1 cellular context compared by ENCODE assay signal in the genomic region with DNA sequence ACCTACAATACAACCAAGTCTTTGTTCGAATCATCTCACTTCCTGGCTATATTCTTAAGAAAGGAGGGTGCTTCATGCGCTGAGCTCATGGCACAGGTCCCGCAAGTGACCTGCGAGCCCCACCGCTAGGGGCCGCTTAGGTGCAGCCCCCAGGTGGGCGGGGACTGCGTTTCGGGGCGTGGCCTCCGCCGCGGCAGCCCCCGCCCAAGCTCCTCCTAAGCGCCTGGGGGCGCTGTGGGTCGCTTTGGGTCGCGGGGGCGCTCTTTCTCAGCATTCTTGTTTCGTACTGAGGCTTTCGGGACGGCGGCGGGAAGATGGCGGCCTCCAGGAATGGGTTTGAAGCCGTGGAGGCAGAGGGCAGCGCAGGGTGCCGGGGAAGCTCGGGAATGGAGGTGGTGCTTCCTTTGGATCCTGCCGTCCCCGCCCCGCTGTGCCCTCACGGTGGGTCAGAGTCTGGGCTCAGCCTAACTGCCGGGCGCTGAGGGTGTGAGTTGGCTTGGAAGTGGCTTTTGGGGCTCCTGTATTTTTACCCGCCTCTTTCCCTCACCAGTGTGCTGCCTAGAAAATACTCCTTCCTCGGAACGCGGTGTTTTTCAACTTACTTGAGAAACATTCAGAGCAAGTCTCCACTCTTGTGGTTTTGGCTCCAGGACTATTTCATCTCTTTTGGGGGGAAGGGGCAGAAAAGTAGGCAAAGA.
TF ChIP-seq lines count a peak whose summit lies in the region.

A gene with protein sequence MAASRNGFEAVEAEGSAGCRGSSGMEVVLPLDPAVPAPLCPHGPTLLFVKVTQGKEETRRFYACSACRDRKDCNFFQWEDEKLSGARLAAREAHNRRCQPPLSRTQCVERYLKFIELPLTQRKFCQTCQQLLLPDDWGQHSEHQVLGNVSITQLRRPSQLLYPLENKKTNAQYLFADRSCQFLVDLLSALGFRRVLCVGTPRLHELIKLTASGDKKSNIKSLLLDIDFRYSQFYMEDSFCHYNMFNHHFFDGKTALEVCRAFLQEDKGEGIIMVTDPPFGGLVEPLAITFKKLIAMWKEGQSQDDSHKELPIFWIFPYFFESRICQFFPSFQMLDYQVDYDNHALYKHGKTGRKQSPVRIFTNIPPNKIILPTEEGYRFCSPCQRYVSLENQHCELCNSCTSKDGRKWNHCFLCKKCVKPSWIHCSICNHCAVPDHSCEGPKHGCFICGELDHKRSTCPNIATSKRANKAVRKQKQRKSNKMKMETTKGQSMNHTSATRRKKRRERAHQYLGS (plus strand): TSS at position 279 of the 698 bp plus-strand sequence. CDS start 36 bp downstream, at position 315.

TF ChIP-seq in WTC11, 78 proteins besides CTCF, POLR2A, EP300 and RAD21 (continued from another document and continues in another):
- TF ChIP-seq, protein P1, sequence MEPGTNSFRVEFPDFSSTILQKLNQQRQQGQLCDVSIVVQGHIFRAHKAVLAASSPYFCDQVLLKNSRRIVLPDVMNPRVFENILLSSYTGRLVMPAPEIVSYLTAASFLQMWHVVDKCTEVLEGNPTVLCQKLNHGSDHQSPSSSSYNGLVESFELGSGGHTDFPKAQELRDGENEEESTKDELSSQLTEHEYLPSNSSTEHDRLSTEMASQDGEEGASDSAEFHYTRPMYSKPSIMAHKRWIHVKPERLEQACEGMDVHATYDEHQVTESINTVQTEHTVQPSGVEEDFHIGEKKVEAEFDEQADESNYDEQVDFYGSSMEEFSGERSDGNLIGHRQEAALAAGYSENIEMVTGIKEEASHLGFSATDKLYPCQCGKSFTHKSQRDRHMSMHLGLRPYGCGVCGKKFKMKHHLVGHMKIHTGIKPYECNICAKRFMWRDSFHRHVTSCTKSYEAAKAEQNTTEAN (CRISPR knock-in tag; IDR thresholded peaks at IDR 0.05) = no peak
- TF ChIP-seq, protein P2, sequence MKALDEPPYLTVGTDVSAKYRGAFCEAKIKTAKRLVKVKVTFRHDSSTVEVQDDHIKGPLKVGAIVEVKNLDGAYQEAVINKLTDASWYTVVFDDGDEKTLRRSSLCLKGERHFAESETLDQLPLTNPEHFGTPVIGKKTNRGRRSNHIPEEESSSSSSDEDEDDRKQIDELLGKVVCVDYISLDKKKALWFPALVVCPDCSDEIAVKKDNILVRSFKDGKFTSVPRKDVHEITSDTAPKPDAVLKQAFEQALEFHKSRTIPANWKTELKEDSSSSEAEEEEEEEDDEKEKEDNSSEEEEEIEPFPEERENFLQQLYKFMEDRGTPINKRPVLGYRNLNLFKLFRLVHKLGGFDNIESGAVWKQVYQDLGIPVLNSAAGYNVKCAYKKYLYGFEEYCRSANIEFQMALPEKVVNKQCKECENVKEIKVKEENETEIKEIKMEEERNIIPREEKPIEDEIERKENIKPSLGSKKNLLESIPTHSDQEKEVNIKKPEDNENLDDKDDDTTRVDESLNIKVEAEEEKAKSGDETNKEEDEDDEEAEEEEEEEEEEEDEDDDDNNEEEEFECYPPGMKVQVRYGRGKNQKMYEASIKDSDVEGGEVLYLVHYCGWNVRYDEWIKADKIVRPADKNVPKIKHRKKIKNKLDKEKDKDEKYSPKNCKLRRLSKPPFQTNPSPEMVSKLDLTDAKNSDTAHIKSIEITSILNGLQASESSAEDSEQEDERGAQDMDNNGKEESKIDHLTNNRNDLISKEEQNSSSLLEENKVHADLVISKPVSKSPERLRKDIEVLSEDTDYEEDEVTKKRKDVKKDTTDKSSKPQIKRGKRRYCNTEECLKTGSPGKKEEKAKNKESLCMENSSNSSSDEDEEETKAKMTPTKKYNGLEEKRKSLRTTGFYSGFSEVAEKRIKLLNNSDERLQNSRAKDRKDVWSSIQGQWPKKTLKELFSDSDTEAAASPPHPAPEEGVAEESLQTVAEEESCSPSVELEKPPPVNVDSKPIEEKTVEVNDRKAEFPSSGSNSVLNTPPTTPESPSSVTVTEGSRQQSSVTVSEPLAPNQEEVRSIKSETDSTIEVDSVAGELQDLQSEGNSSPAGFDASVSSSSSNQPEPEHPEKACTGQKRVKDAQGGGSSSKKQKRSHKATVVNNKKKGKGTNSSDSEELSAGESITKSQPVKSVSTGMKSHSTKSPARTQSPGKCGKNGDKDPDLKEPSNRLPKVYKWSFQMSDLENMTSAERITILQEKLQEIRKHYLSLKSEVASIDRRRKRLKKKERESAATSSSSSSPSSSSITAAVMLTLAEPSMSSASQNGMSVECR (CRISPR knock-in tag; IDR thresholded peaks at IDR 0.05; ENCODE audit: borderline replicate concordance) = no peak; the same call in 1 of the 2 replicates
- TF ChIP-seq, protein P3, sequence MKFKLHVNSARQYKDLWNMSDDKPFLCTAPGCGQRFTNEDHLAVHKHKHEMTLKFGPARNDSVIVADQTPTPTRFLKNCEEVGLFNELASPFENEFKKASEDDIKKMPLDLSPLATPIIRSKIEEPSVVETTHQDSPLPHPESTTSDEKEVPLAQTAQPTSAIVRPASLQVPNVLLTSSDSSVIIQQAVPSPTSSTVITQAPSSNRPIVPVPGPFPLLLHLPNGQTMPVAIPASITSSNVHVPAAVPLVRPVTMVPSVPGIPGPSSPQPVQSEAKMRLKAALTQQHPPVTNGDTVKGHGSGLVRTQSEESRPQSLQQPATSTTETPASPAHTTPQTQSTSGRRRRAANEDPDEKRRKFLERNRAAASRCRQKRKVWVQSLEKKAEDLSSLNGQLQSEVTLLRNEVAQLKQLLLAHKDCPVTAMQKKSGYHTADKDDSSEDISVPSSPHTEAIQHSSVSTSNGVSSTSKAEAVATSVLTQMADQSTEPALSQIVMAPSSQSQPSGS (CRISPR knock-in tag; IDR thresholded peaks at IDR 0.05; ENCODE audit: borderline replicate concordance, low read depth) = no peak
- TF ChIP-seq, protein P4, sequence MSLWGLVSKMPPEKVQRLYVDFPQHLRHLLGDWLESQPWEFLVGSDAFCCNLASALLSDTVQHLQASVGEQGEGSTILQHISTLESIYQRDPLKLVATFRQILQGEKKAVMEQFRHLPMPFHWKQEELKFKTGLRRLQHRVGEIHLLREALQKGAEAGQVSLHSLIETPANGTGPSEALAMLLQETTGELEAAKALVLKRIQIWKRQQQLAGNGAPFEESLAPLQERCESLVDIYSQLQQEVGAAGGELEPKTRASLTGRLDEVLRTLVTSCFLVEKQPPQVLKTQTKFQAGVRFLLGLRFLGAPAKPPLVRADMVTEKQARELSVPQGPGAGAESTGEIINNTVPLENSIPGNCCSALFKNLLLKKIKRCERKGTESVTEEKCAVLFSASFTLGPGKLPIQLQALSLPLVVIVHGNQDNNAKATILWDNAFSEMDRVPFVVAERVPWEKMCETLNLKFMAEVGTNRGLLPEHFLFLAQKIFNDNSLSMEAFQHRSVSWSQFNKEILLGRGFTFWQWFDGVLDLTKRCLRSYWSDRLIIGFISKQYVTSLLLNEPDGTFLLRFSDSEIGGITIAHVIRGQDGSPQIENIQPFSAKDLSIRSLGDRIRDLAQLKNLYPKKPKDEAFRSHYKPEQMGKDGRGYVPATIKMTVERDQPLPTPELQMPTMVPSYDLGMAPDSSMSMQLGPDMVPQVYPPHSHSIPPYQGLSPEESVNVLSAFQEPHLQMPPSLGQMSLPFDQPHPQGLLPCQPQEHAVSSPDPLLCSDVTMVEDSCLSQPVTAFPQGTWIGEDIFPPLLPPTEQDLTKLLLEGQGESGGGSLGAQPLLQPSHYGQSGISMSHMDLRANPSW (CRISPR knock-in tag; conservative IDR thresholded peaks at IDR 0.05; ENCODE audit: low read depth) = no peak
- peak; percentile 66; the same call in 1 of the 2 replicates for TF ChIP-seq TEAD1 (CRISPR knock-in tag; IDR thresholded peaks at IDR 0.05)
- no peak for TF ChIP-seq NFATC4 (CRISPR knock-in tag; IDR thresholded peaks at IDR 0.05)
- TF ChIP-seq GABPB1 (CRISPR knock-in tag; IDR thresholded peaks at IDR 0.05) = peak; percentile 81
- TF ChIP-seq SOX15 (CRISPR knock-in tag; IDR thresholded peaks at IDR 0.05) = no peak
- TF ChIP-seq, protein P5, sequence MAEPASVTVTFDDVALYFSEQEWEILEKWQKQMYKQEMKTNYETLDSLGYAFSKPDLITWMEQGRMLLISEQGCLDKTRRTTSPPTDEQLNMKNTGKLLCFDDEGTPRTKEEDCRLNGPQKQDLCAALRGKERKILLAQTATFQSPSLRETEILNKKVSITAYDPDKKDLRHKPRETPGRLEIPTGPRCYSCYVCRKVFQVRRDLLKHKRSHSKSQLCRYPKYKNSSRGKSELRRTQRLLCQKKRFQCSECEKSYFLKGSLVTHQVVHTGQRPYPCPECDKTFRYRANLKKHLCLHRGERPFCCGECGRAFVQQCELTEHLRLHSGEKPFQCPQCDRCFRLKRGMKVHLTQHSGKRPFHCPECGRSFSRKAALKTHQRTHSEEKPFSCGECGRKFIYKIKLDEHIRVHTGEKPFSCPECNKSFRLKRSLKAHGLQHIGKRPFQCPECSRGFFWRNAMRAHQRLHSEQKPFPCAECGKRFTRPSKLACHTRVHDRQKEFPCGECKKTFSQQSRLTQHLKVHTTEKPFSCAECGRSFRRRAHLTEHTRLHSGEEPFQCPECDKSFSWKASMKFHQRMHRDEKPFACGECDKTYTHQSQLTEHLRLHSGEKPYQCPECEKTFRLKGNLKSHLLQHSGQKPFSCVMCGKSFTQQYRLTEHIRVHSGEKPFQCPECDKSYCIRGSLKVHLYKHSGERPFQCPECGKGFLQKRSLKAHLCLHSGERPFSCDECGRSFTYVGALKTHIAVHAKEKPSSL (CRISPR knock-in tag; conservative IDR thresholded peaks at IDR 0.05) = no peak
- no peak for TF ChIP-seq NFYB (CRISPR knock-in tag; conservative IDR thresholded peaks at IDR 0.05; ENCODE audit: low read depth)
- TF ChIP-seq SMAD3 (CRISPR knock-in tag; IDR thresholded peaks at IDR 0.05; ENCODE audit: borderline replicate concordance) = no peak; the same call in 1 of the 2 replicates
- TF ChIP-seq PRRX2 (CRISPR knock-in tag; IDR thresholded peaks at IDR 0.05) = peak; percentile 15; the same call in 1 of the 2 replicates
- no peak for TF ChIP-seq FOXJ3 (CRISPR knock-in tag; IDR thresholded peaks at IDR 0.05; ENCODE audit: borderline replicate concordance)
- TF ChIP-seq, protein P6, sequence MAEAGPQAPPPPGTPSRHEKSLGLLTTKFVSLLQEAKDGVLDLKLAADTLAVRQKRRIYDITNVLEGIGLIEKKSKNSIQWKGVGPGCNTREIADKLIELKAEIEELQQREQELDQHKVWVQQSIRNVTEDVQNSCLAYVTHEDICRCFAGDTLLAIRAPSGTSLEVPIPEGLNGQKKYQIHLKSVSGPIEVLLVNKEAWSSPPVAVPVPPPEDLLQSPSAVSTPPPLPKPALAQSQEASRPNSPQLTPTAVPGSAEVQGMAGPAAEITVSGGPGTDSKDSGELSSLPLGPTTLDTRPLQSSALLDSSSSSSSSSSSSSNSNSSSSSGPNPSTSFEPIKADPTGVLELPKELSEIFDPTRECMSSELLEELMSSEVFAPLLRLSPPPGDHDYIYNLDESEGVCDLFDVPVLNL (CRISPR knock-in tag; IDR thresholded peaks at IDR 0.05; ENCODE audit: borderline replicate concordance, low read depth) = no peak
- TF ChIP-seq TCF7 (CRISPR knock-in tag; IDR thresholded peaks at IDR 0.05; ENCODE audit: low read depth) = no peak
- TF ChIP-seq ZNF317 (CRISPR knock-in tag; IDR thresholded peaks at IDR 0.05; ENCODE audit: borderline replicate concordance, low read depth) = no peak
- peak; percentile 99 for TF ChIP-seq SP1 (CRISPR knock-in tag; conservative IDR thresholded peaks at IDR 0.05)
- TF ChIP-seq, protein P7, sequence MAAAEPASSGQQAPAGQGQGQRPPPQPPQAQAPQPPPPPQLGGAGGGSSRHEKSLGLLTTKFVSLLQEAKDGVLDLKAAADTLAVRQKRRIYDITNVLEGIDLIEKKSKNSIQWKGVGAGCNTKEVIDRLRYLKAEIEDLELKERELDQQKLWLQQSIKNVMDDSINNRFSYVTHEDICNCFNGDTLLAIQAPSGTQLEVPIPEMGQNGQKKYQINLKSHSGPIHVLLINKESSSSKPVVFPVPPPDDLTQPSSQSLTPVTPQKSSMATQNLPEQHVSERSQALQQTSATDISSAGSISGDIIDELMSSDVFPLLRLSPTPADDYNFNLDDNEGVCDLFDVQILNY (CRISPR knock-in tag; IDR thresholded peaks at IDR 0.05) = 0 out of 2 replicates have a peak, but pooled peaks have one; percentile 50
- TF ChIP-seq ZNF671 (CRISPR knock-in tag; IDR thresholded peaks at IDR 0.05) = no peak
- no peak for TF ChIP-seq GRHL2 (CRISPR knock-in tag; IDR thresholded peaks at IDR 0.05; ENCODE audit: insufficient replicate concordance, severe bottlenecking)
- TF ChIP-seq, protein P8, sequence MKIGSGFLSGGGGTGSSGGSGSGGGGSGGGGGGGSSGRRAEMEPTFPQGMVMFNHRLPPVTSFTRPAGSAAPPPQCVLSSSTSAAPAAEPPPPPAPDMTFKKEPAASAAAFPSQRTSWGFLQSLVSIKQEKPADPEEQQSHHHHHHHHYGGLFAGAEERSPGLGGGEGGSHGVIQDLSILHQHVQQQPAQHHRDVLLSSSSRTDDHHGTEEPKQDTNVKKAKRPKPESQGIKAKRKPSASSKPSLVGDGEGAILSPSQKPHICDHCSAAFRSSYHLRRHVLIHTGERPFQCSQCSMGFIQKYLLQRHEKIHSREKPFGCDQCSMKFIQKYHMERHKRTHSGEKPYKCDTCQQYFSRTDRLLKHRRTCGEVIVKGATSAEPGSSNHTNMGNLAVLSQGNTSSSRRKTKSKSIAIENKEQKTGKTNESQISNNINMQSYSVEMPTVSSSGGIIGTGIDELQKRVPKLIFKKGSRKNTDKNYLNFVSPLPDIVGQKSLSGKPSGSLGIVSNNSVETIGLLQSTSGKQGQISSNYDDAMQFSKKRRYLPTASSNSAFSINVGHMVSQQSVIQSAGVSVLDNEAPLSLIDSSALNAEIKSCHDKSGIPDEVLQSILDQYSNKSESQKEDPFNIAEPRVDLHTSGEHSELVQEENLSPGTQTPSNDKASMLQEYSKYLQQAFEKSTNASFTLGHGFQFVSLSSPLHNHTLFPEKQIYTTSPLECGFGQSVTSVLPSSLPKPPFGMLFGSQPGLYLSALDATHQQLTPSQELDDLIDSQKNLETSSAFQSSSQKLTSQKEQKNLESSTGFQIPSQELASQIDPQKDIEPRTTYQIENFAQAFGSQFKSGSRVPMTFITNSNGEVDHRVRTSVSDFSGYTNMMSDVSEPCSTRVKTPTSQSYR (CRISPR knock-in tag; IDR thresholded peaks at IDR 0.05) = no peak
- peak; percentile 62; the same call in 1 of the 2 replicates for TF ChIP-seq ZNF396 (CRISPR knock-in tag; IDR thresholded peaks at IDR 0.05; ENCODE audit: borderline replicate concordance)
- no peak for TF ChIP-seq GTF2I (CRISPR knock-in tag; conservative IDR thresholded peaks at IDR 0.05)
- TF ChIP-seq, protein P9, sequence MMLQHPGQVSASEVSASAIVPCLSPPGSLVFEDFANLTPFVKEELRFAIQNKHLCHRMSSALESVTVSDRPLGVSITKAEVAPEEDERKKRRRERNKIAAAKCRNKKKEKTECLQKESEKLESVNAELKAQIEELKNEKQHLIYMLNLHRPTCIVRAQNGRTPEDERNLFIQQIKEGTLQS (CRISPR knock-in tag; conservative IDR thresholded peaks at IDR 0.05) = no peak
- TF ChIP-seq NR3C1 (CRISPR knock-in tag; conservative IDR thresholded peaks at IDR 0.05; ENCODE audit: low read depth) = no peak
- peak; percentile 54; the same call in 1 of the 2 replicates for TF ChIP-seq ZBTB21 (CRISPR knock-in tag; IDR thresholded peaks at IDR 0.05; ENCODE audit: borderline replicate concordance)
- TF ChIP-seq ZNF138 (CRISPR knock-in tag; conservative IDR thresholded peaks at IDR 0.05) = no peak
- TF ChIP-seq, protein P10, sequence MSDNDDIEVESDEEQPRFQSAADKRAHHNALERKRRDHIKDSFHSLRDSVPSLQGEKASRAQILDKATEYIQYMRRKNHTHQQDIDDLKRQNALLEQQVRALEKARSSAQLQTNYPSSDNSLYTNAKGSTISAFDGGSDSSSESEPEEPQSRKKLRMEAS (CRISPR knock-in tag; IDR thresholded peaks at IDR 0.05) = peak; percentile 42; the same call in 1 of the 2 replicates
